3 cellular contexts compared by ENCODE assay signal in genomic region chr14:57277062-57277461, GRCh38.
A peak's percentile ranks its signal among the peaks of the same experiment; 100 is the strongest.
TF ChIP-seq lines count a peak whose summit lies in the region.

No MANE protein-coding gene starts in this region.

TF ChIP-seq in HepG2, 621 proteins besides CTCF, POLR2A, EP300 and RAD21:
- TF ChIP-seq ZNF850 (CRISPR knock-in tag; conservative IDR thresholded peaks at IDR 0.05) (no peak), HMGXB3 (CRISPR knock-in tag; IDR thresholded peaks at IDR 0.05; ENCODE audit: borderline replicate concordance) (no peak), MAFK (conservative IDR thresholded peaks at IDR 0.05 in 1 of 2, IDR thresholded peaks at IDR 0.05 in 1 of 2; ENCODE audit: low read length in 2 of 2) (peak; percentile 64 to 71), MAF1 (CRISPR knock-in tag; IDR thresholded peaks at IDR 0.05; ENCODE audit: borderline replicate concordance) (no peak), EHMT2 (IDR thresholded peaks at IDR 0.05; ENCODE audit: borderline replicate concordance, low read depth, low read length) (no peak), ZBTB43 (CRISPR knock-in tag; conservative IDR thresholded peaks at IDR 0.05) (no peak), REL (CRISPR knock-in tag; conservative IDR thresholded peaks at IDR 0.05) (no peak), MAFF (IDR thresholded peaks at IDR 0.05; ENCODE audit: low read depth, low read length) (peak; percentile 59), ZNF709 (CRISPR knock-in tag; IDR thresholded peaks at IDR 0.05) (no peak), MIER2 (CRISPR knock-in tag; IDR thresholded peaks at IDR 0.05) (no peak)

TF ChIP-seq in IMR-90, 13 proteins besides CTCF, POLR2A, EP300 and RAD21:
- TF ChIP-seq NFE2L2 (IDR thresholded peaks at IDR 0.05; ENCODE audit: low read depth, low read length) (no peak), MAFK (IDR thresholded peaks at IDR 0.05; ENCODE audit: low read depth, low read length) (peak; percentile 43)

TF ChIP-seq in K562, 482 proteins besides CTCF, POLR2A, EP300 and RAD21:
- TF ChIP-seq ZNF316 (IDR thresholded peaks at IDR 0.05) (peak; percentile 49; the same call in 1 of the 2 replicates), ZNF507 (tag; conservative IDR thresholded peaks at IDR 0.05) (no peak)
